In the genomic region with DNA sequence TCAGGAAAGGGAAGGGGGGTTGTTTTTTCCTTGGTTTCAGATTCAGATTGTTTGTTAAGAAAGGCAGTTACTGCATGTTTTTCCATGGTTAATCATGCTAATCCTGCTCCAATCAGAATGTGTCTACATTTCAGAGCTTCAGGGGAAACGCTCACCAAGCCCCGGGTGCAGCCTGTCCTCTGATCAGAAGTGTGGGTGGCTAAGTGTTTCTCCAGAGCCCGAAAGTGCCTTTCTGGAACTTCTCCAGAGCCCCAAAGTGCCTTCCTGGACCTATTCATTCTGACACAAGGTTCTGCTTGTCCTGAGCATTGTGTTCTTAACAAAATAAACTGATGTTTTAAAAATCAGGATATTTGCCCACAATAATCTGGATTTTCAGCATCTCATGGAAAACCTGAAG, we compare ENCODE assay signal across 9 cellular contexts.
"Had no signal": no experiment of that assay in that cellular context is flagged by ENCODE, and none has a peak within 500 bp of the region (broad histone marks: within the 10 kb centered on the region; RNA-seq: fewer than 3 reads in every experiment).

No MANE protein-coding gene starts in this region.

- H3K36me3 ChIP-seq: HAP-1 had no signal

- H3K4me3 ChIP-seq: GM23248, HAP-1 had no signal

- H3K4me1 ChIP-seq: HAP-1 had no signal

- FAIRE-seq: HepG2 had no signal

- H3K9me3 ChIP-seq: HAP-1 had no signal

- H3K27ac ChIP-seq: GM23248, HL-60, KMS-11 had no signal

- DNase-seq: GM23248, GOT3, H7, HFFc6, KBM-7 had no signal
